In the genomic region with DNA sequence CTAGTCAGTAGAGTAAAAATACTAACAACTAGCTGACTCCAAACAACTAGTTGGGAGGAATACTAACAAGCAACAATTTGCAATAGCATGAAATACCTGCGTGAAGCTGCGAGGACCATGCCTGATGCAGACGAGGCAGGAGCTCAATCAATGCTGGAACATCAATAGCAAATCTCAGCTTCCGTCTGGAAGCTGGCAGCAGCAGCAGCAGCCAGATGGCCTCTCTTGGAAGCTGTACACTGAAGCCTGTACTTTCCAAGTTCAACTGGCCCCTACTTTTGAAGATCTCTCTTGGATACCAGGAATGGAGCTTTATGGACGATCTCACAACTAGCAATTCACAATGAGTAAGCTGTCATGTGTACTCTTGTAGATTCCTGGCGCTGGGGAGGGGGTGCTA, we compare ENCODE assay signal across 12 cellular contexts. TPM values are rescaled to one million over a fixed set of nuclear protein-coding genes. Genes with fewer than 3 reads are reported as not detected.
DNase-seq lines count a peak whose midpoint lies in the region; ATAC-seq, FAIRE-seq and TF ChIP-seq lines count a peak whose summit lies in the region.
"Had no signal": no experiment of that assay in that cellular context is flagged by ENCODE, and none has a peak within 500 bp of the region (broad histone marks: within the 10 kb centered on the region; RNA-seq: fewer than 3 reads in every experiment).

No MANE protein-coding gene starts in this region.

- H3K36me3 Mint-ChIP-seq in brain: no peaks in the 10 kb centered on the region
- H3K36me3 Mint-ChIP-seq: CD14-positive monocyte had no signal

- DNase-seq in Right ventricle myocardium inferior (ENCODE audit: missing footprints): peak; percentile 35
- DNase-seq in left cardiac atrium: no peak
- DNase-seq in keratinocyte (ENCODE audit: low read depth, low spot score): no peak
- no peak for DNase-seq in NOMO-1 treated with DMSO at 0.1 percent for 48 hours (lab: John Stamatoyannopoulos, UW; ENCODE audit: unreplicated experiment)
- no peak for DNase-seq in GOT3 (lab: John Stamatoyannopoulos, UW)
- DNase-seq: foreskin melanocyte, H9 had no signal

- peak overlapping the region; percentile 96 for H3K27ac ChIP-seq in keratinocyte (ENCODE audit: control insufficient read depth, insufficient read depth, low read length)
- H3K27ac ChIP-seq: KMS-11 had no signal

- no peaks in the 10 kb centered on the region for H3K27me3 Mint-ChIP-seq in brain

- no peak for FAIRE-seq in keratinocyte (lab: Jason Lieb, UNC)

- no peaks in the 10 kb centered on the region for H3K79me2 ChIP-seq in keratinocyte (ENCODE audit: control insufficient read depth, insufficient read depth, low read length)

- peak overlapping the region; percentile 11 for H3K4me2 ChIP-seq in keratinocyte (ENCODE audit: control insufficient read depth, extremely low read depth, insufficient read depth, low read depth, low read length)
- H3K4me2 ChIP-seq: KMS-11 had no signal

- peaks cover 33% of the 10 kb centered on the region for H3K4me1 Mint-ChIP-seq in brain

- no peak overlapping the region for H3K4me3 Mint-ChIP-seq in brain
- H3K4me3 Mint-ChIP-seq: CD14-positive monocyte, H9 had no signal

- no peaks in the 10 kb centered on the region for H3K9me1 ChIP-seq in keratinocyte (ENCODE audit: control insufficient read depth, extremely low read depth, insufficient read depth, low read length)

- dilution Hi-C loops in keratinocyte (cut with MboI; ENCODE audit: extremely low pct_ligation_motif_present, low sequenced_read_pairs): loop anchor here (25.0 kb wide), 1 partner anchor 133 kb away; no protein-coding TSS in a partner anchor

- H3K9me3 Mint-ChIP-seq in brain: peaks cover 0 to 7% (median 0%) of the 10 kb centered on the region in 5 experiments

- no peak overlapping the region for H2AFZ ChIP-seq in keratinocyte (ENCODE audit: control insufficient read depth, low read length)

- H3K9ac ChIP-seq in keratinocyte (ENCODE audit: control insufficient read depth, extremely low read depth, insufficient read depth, low read length): peak overlapping the region; percentile 34
- H3K9ac ChIP-seq: KMS-11 had no signal

- H3K27ac Mint-ChIP-seq in brain: peak overlapping the region in 3 of 5 experiments; percentile 59 to 73 (median 71)
- H3K27ac Mint-ChIP-seq: CD14-positive monocyte, H9 had no signal

- no peak for ATAC-seq in Right ventricle myocardium inferior
- no peak for ATAC-seq in left cardiac atrium
- ATAC-seq in GM19351 (IDR thresholded peaks at IDR 0.05; ENCODE audit: unreplicated experiment): no peak
- ATAC-seq in HG02642 (IDR thresholded peaks at IDR 0.05; ENCODE audit: poor library complexity, unreplicated experiment): no peak

- no peak overlapping the region for H3K4me3 ChIP-seq in keratinocyte (ENCODE audit: control insufficient read depth in 2 of 3, extremely low read depth in 1 of 3, insufficient read depth in 2 of 3, low read depth in 1 of 3, low read length in 3 of 3)

- no peaks in the 10 kb centered on the region for H3K27me3 ChIP-seq in keratinocyte (ENCODE audit: control insufficient read depth, extremely low read depth, insufficient read depth, low read length)

- H3K4me1 ChIP-seq in keratinocyte (ENCODE audit: control insufficient read depth, extremely low read depth, insufficient read depth, low read length): peaks cover 57% of the 10 kb centered on the region

- intact Hi-C loops in Right ventricle myocardium inferior (cut with DNase I): no loop called here
- intact Hi-C loops in left cardiac atrium (cut with DNase I): loop anchor here in 1 of 2 donors (5.0 kb wide), 1 partner anchor 457 kb away; no protein-coding TSS in a partner anchor

- peaks cover 2% of the 10 kb centered on the region for H3K9me3 ChIP-seq in keratinocyte (ENCODE audit: control insufficient read depth, low read depth, low read length)

- H4K20me1 ChIP-seq in keratinocyte (ENCODE audit: control insufficient read depth, extremely low read depth, insufficient read depth, low read length): no peaks in the 10 kb centered on the region

- no peak for TF ChIP-seq CTCF in brain (conservative IDR thresholded peaks at IDR 0.05)
- TF ChIP-seq CTCF in keratinocyte (optimal IDR thresholded peaks at IDR 0.05 in 1 of 3, IDR thresholded peaks at IDR 0.05 in 1 of 3, conservative IDR thresholded peaks at IDR 0.05 in 1 of 3; ENCODE audit: extremely low read depth in 1 of 3, insufficient read depth in 2 of 3, low read length in 3 of 3): no peak

- no peaks in the 10 kb centered on the region for H3K36me3 ChIP-seq in keratinocyte (ENCODE audit: control insufficient read depth in 2 of 2, extremely low read depth in 1 of 2, insufficient read depth in 2 of 2, low read length in 2 of 2)

RNA-seq across cellular contexts. Expression of gene THBS1, which starts 47.9 kb away (rescaled TPM):
- total RNA-seq in Right ventricle myocardium inferior: 35.4 TPM
- 100 to 1,000 TPM in 1 of 2 donors, 10 to 100 TPM in 1; 43.9 to 551 TPM for total RNA-seq in left cardiac atrium
- polyA plus RNA-seq in brain (ENCODE audit: insufficient read depth, low read depth, low replicate concordance): 0.92 TPM
- polyA plus RNA-seq in keratinocyte: 585 to 1,976 TPM (median 789 TPM) in 3 replicates
- polyA plus RNA-seq in keratinocyte (2011; ENCODE audit: low read depth): 224 TPM
- polyA plus RNA-seq in keratinocyte (2011; cell fraction: cytosol; rRNA removed): 250 and 267 TPM in 2 replicates
- 2,729 and 2,799 TPM in 2 replicates for polyA plus RNA-seq in keratinocyte (2011; cell fraction: nucleus; rRNA removed)
- 152 and 2,223 TPM in 2 replicates for polyA plus RNA-seq in keratinocyte (2012; ENCODE audit: low replicate concordance)
- polyA minus RNA-seq in keratinocyte: 2,799 to 14,102 TPM (median 5,100 TPM) in 3 replicates
- polyA minus RNA-seq in keratinocyte (2011; cell fraction: cytosol; rRNA and poly(A)+ RNA removed): 2,733 TPM
- 7,793 and 10,292 TPM in 2 replicates for polyA minus RNA-seq in keratinocyte (2011; cell fraction: nucleus; rRNA and poly(A)+ RNA removed)
